22 cellular contexts compared by ENCODE assay signal in the genomic region with DNA sequence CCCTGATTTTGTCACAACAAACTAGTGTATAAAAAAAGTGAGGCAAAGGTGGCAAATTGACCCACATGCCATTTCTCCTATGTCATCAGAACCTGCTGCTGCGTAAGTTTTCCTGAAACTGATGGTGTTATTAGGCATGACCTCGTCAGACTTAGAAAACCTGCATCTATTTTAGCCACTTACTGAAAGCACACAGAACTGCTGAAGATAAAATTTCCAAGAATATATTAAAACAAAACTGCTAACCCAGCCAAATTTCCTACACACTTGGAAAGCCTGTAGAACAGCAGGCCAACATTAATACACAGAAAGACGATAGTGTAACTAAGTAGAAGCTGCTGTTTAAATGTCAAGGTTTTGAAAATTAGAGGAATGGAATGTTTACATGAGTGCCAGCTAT.
DNase-seq lines count a peak whose midpoint lies in the region; ATAC-seq and TF ChIP-seq lines count a peak whose summit lies in the region.
"Had no signal": no experiment of that assay in that cellular context is flagged by ENCODE, and none has a peak within 500 bp of the region (broad histone marks: within the 10 kb centered on the region; RNA-seq: fewer than 3 reads in every experiment).

No MANE protein-coding gene starts in this region.

- peaks cover 4% of the 10 kb centered on the region for H3K27me3 Mint-ChIP-seq in brain
- H3K27me3 Mint-ChIP-seq: activated CD4-positive, alpha-beta T cell treated with anti-CD3 and anti-CD28 coated beads for 36 hours had no signal

- peaks cover 0 to 9% (median 0%) of the 10 kb centered on the region in 5 experiments for H3K9me3 Mint-ChIP-seq in brain

- no peak for TF ChIP-seq CTCF in right atrium auricular region (IDR thresholded peaks at IDR 0.05)
- no peak for TF ChIP-seq CTCF in brain (conservative IDR thresholded peaks at IDR 0.05)

- no peaks in the 10 kb centered on the region for H3K27me3 ChIP-seq in right atrium auricular region
- H3K27me3 ChIP-seq: body of pancreas, spleen, transverse colon had no signal

- H3K36me3 Mint-ChIP-seq in brain, result no peaks in the 10 kb centered on the region

- H3K9me3 ChIP-seq in right atrium auricular region, result no peaks in the 10 kb centered on the region
- H3K9me3 ChIP-seq: body of pancreas, spleen, transverse colon had no signal

- H3K4me1 ChIP-seq in right atrium auricular region, result peaks cover 0 to 9% of the 10 kb centered on the region in 2 donors
- H3K4me1 ChIP-seq: body of pancreas, spleen, transverse colon had no signal

- no peak overlapping the region for H3K27ac ChIP-seq in right atrium auricular region
- H3K27ac ChIP-seq: body of pancreas, PC-9, spleen, transverse colon had no signal

- H3K4me3 Mint-ChIP-seq in brain, result peak overlapping the region in 3 of 5 experiments; percentile 40 to 72 (median 60)
- H3K4me3 Mint-ChIP-seq: activated CD4-positive, alpha-beta T cell treated with anti-CD3 and anti-CD28 coated beads for 36 hours; T-helper 1 cell treated with Interleukin-12 subunit alpha and Interleukin-12 subunit beta and Interleukin-4 antibody, amounts not matched to agents 30 μg/mL and 1 μg/mL, for 36 hours had no signal

- peaks cover 72% of the 10 kb centered on the region for H3K4me1 Mint-ChIP-seq in brain
- H3K4me1 Mint-ChIP-seq: activated CD4-positive, alpha-beta T cell treated with anti-CD3 and anti-CD28 coated beads for 36 hours had no signal

- peak overlapping the region; percentile 12 to 91 (median 80) for H3K27ac Mint-ChIP-seq in brain
- H3K27ac Mint-ChIP-seq: activated CD4-positive, alpha-beta T cell treated with anti-CD3 and anti-CD28 coated beads for 36 hours; T-helper 1 cell treated with Interleukin-12 subunit alpha and Interleukin-12 subunit beta and Interleukin-4 antibody, amounts not matched to agents 30 μg/mL and 1 μg/mL, for 36 hours had no signal

- intact Hi-C loops in Right ventricle myocardium superior (cut with DNase I), result no loop called here

- no peak overlapping the region for H3K4me3 ChIP-seq in right atrium auricular region
- H3K4me3 ChIP-seq: body of pancreas, PC-9, spleen, transverse colon had no signal

- no peaks in the 10 kb centered on the region for H3K36me3 ChIP-seq in right atrium auricular region
- H3K36me3 ChIP-seq: spleen, transverse colon had no signal

- DNase-seq in Right ventricle myocardium superior (no peak), right atrium auricular region (ENCODE audit: low spot score) (no peak), fibroblast of the conjunctiva (ENCODE audit: low read depth) (peak; percentile 3), pons (ENCODE audit: low spot score) (no peak), A172 (ENCODE audit: low spot score) (no peak), epidermal melanocyte (ENCODE audit: insufficient read length, low spot score) (no peak), DMS153 (lab: John Stamatoyannopoulos, UW) (no peak)
- DNase-seq: activated CD4-positive, alpha-beta T cell treated with anti-CD3 and anti-CD28 coated beads for 36 hours; activated naive CD4-positive, alpha-beta T cell treated with anti-CD3 and anti-CD28 coated beads, Interleukin-2, amount 50 U/mL, for 16 hours; body of pancreas; cortex of kidney; Karpas-422; NCI-H187 treated with DMSO at 0.1 percent for 48 hours; nucleus accumbens; PC-9; retina; spleen; stimulated activated CD4-positive, alpha-beta T cell treated with anti-CD3 and anti-CD28 coated beads, Interleukin-4, amount 100 ng/mL, for 1 hour; stimulated activated naive CD4-positive, alpha-beta T cell treated with Interleukin-2 at 50 U/mL for 16 hours; transverse colon had no signal

- peak; percentile 19 for ATAC-seq in Right ventricle myocardium superior (ENCODE audit: poor library complexity)
- ATAC-seq: activated CD4-positive, alpha-beta T cell treated with anti-CD3 and anti-CD28 coated beads for 36 hours; body of pancreas had no signal
